In genomic region chrX:40721489-40722106, GRCh38 we compare ENCODE assay signal across 15 cellular contexts.
"Had no signal": no experiment of that assay in that cellular context is flagged by ENCODE, and none has a peak within 500 bp of the region (broad histone marks: within the 10 kb centered on the region; RNA-seq: fewer than 3 reads in every experiment).

No MANE protein-coding gene starts in this region.

- H3K4me3 ChIP-seq: dorsolateral prefrontal cortex, esophagus muscularis mucosa, sigmoid colon, suprapubic skin, upper lobe of left lung had no signal

- ATAC-seq: activated naive CD4-positive, alpha-beta T cell treated with anti-CD3 and anti-CD28 coated beads, Interleukin-2, amount 50 U/mL, for 72 hours; stimulated activated naive CD8-positive, alpha-beta T cell treated with anti-CD3 and anti-CD28 coated beads, Interleukin-15, Interleukin-2, amounts not matched to agents 100 U/mL and 50 U/mL, for 24 hours had no signal

- H3K9me3 Mint-ChIP-seq: activated CD4-positive, alpha-beta memory T cell treated with anti-CD3 and anti-CD28 coated beads for 36 hours; activated naive CD4-positive, alpha-beta T cell treated with anti-CD3 and anti-CD28 coated beads, Interleukin-2, amount 50 U/mL, for 72 hours; T-helper 2 cell treated with Interferon-gamma antibody and Interleukin-4, amounts not matched to agents 5 μg/mL and 100 μg/mL, for 36 hours had no signal

- H3K27ac Mint-ChIP-seq: activated CD4-positive, alpha-beta memory T cell treated with anti-CD3 and anti-CD28 coated beads for 36 hours had no signal

- H3K4me1 Mint-ChIP-seq: neural crest cell had no signal

- H3K36me3 ChIP-seq: suprapubic skin had no signal

- H3K27ac ChIP-seq: dorsolateral prefrontal cortex, esophagus muscularis mucosa, sigmoid colon, suprapubic skin, upper lobe of left lung had no signal

- H3K9me3 ChIP-seq: esophagus muscularis mucosa, sigmoid colon, suprapubic skin, upper lobe of left lung had no signal

- H3K27me3 Mint-ChIP-seq: activated CD4-positive, alpha-beta memory T cell treated with anti-CD3 and anti-CD28 coated beads for 36 hours had no signal

- H3K4me1 ChIP-seq: esophagus muscularis mucosa, sigmoid colon, suprapubic skin, upper lobe of left lung had no signal

- FAIRE-seq: endometrium had no signal

- H3K27me3 ChIP-seq: esophagus muscularis mucosa, sigmoid colon, suprapubic skin, upper lobe of left lung had no signal

- DNase-seq: activated CD4-positive, alpha-beta memory T cell treated with anti-CD3 and anti-CD28 coated beads for 36 hours; activated CD4-positive, CD25-positive, alpha-beta regulatory T cell treated with anti-CD3 and anti-CD28 coated beads, Interleukin-2, amount 50 U/mL, for 72 hours; activated CD8-positive, alpha-beta memory T cell treated with anti-CD3 and anti-CD28 coated beads, Interleukin-2, amount 50 U/mL, for 48 hours; dorsolateral prefrontal cortex; head of caudate nucleus; sigmoid colon; stimulated activated CD4-positive, alpha-beta T cell treated with anti-CD3 and anti-CD28 coated beads, Interleukin-12 subunit alpha, Interleukin-12 subunit beta, amount 100 ng/mL, for 4 hours; stimulated activated naive CD8-positive, alpha-beta T cell treated with anti-CD3 and anti-CD28 coated beads, Interleukin-15, Interleukin-2, amounts not matched to agents 100 U/mL and 50 U/mL, for 24 hours; upper lobe of left lung had no signal

- H3K4me3 Mint-ChIP-seq: activated CD4-positive, alpha-beta memory T cell treated with anti-CD3 and anti-CD28 coated beads for 36 hours; neural crest cell had no signal
